ENCODE assay signal across 26 cellular contexts in the genomic region with DNA sequence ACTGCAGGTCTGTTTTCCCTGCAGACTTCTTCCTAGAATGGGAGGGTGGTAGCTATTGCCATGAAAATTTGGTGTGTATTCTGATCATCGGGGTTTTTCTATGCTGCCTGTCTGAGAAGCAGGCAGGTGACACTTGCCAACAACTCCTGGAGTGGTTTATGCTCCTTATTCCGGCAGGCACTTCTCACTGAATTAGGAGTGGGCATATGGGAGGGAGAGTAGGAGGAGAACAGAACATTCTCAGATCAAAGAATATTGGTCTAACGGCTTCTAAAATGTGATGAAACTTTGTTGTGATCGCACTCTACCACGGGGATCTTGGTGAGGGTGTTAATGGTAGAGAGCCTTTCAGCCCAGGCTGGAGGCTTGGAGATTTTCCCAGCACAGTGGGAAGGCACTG.
"Had no signal": no experiment of that assay in that cellular context is flagged by ENCODE, and none has a peak within 500 bp of the region (broad histone marks: within the 10 kb centered on the region; RNA-seq: fewer than 3 reads in every experiment).

No MANE protein-coding gene starts in this region.

- H3K4me1 ChIP-seq: left lung, lower lobe of right lung, parathyroid adenoma, psoas muscle, right atrium auricular region, right lobe of liver, tibial artery, upper lobe of right lung had no signal

- ATAC-seq: left colon; left lung; lower lobe of right lung; mucosa of descending colon; naive thymus-derived CD4-positive, alpha-beta T cell; natural killer cell treated with Interleukin-12 subunit alpha and Interleukin-12 subunit beta and Interleukin-15 and Interleukin-18, amount 100 ng/mL, for 72 hours; psoas muscle; right lobe of liver; stimulated activated memory B cell treated with anti-CD40 and anti-IgM and Interleukin-4, amounts not matched to agents 10 μg/mL and 1 μg/mL and 100 μg/mL, for 72 hours; stimulated activated naive CD8-positive, alpha-beta T cell treated with anti-CD3 and anti-CD28 coated beads, Interleukin-15, amount 100 ng/mL, for 72 hours; upper lobe of right lung had no signal

- H3K9me3 ChIP-seq: left lung, lower lobe of right lung, mucosa of descending colon, psoas muscle, right atrium auricular region, right lobe of liver, thoracic aorta, tibial artery, upper lobe of right lung had no signal

- H3K27ac ChIP-seq: left lung, lower lobe of right lung, parathyroid adenoma, psoas muscle, right atrium auricular region, right lobe of liver, thoracic aorta, tibial artery, upper lobe of right lung had no signal

- H3K27me3 ChIP-seq: right atrium auricular region, right lobe of liver, tibial artery had no signal

- H3K36me3 ChIP-seq: left lung, lower lobe of right lung, right atrium auricular region, right lobe of liver, thoracic aorta, tibial artery, upper lobe of right lung had no signal

- H3K4me3 ChIP-seq: left lung, lower lobe of right lung, mucosa of descending colon, psoas muscle, right atrium auricular region, right lobe of liver, smooth muscle cell, thoracic aorta, tibial artery, upper lobe of right lung had no signal

- DNase-seq: hippocampal formation; kidney; left colon; left lung; lower lobe of right lung; mammary epithelial cell; mucosa of descending colon; naive thymus-derived CD4-positive, alpha-beta T cell; psoas muscle; right lobe of liver; stimulated activated CD4-positive, alpha-beta T cell treated with anti-CD3 and anti-CD28 coated beads, Interleukin-1b, Interleukin-23, amount 100 ng/mL, for 48 hours; stimulated activated CD4-positive, alpha-beta T cell treated with anti-CD3 and anti-CD28 coated beads, Interleukin-2, amount 100 ng/mL, for 48 hours; stimulated activated CD4-positive, alpha-beta T cell treated with anti-CD3 and anti-CD28 coated beads, Interleukin-4, amount 100 ng/mL, for 4 hours; stimulated activated CD8-positive, alpha-beta memory T cell treated with anti-CD3 and anti-CD28 coated beads, Interleukin-4, amount 100 ng/mL, for 48 hours; stimulated activated naive CD4-positive, alpha-beta T cell treated with Interleukin-2 at 50 U/mL for 16 hours; stimulated activated naive CD8-positive, alpha-beta T cell treated with anti-CD3 and anti-CD28 coated beads, Interleukin-15, amount 100 ng/mL, for 72 hours; substantia nigra; tibial artery; trophoblast cell; upper lobe of right lung had no signal
